In genomic region chr20:31712112-31712553, GRCh38 we compare ENCODE assay signal across 1 cellular context.
TF ChIP-seq lines count a peak whose summit lies in the region.

No MANE protein-coding gene starts in this region.

TF ChIP-seq in HepG2, 621 proteins besides CTCF, POLR2A, EP300 and RAD21 (continues in another document):
- no peak for TF ChIP-seq MEIS2 (CRISPR knock-in tag; IDR thresholded peaks at IDR 0.05)
- TF ChIP-seq SNRNP70 (IDR thresholded peaks at IDR 0.05; ENCODE audit: low read depth, low read length) = no peak
- no peak for TF ChIP-seq ZFP90 (CRISPR knock-in tag; IDR thresholded peaks at IDR 0.05; ENCODE audit: borderline replicate concordance)
- TF ChIP-seq XBP1 (CRISPR knock-in tag; IDR thresholded peaks at IDR 0.05) = no peak
- TF ChIP-seq ZNF761 (CRISPR knock-in tag; conservative IDR thresholded peaks at IDR 0.05) = 0 out of 2 replicates have a peak, but pooled peaks have one; percentile 39
- TF ChIP-seq ZNF121 (CRISPR knock-in tag; IDR thresholded peaks at IDR 0.05) = no peak
- TF ChIP-seq SRSF4 (IDR thresholded peaks at IDR 0.05; ENCODE audit: low read depth, low read length, poor library complexity, severe bottlenecking) = no peak
- no peak for TF ChIP-seq ZNF766 (CRISPR knock-in tag; IDR thresholded peaks at IDR 0.05; ENCODE audit: borderline replicate concordance)
- TF ChIP-seq HES4 (CRISPR knock-in tag; IDR thresholded peaks at IDR 0.05; ENCODE audit: borderline replicate concordance) = no peak
- no peak for TF ChIP-seq ZEB1 (IDR thresholded peaks at IDR 0.05; ENCODE audit: insufficient replicate concordance, low read depth)
- no peak for TF ChIP-seq ZZZ3 (CRISPR knock-in tag; IDR thresholded peaks at IDR 0.05; ENCODE audit: borderline replicate concordance)
- no peak for TF ChIP-seq ZNF260 (CRISPR knock-in tag; IDR thresholded peaks at IDR 0.05; ENCODE audit: borderline replicate concordance, low read depth)
- no peak for TF ChIP-seq GRHL1 (CRISPR knock-in tag; conservative IDR thresholded peaks at IDR 0.05)
- peak; percentile 11; the same call in 1 of the 2 replicates for TF ChIP-seq KAT7 (CRISPR knock-in tag; IDR thresholded peaks at IDR 0.05; ENCODE audit: borderline replicate concordance)
- TF ChIP-seq GATAD2A (CRISPR knock-in tag; IDR thresholded peaks at IDR 0.05) = no peak
- TF ChIP-seq RBM39 (IDR thresholded peaks at IDR 0.05; ENCODE audit: low read depth, low read length, poor library complexity, severe bottlenecking) = no peak
- no peak for TF ChIP-seq NR2C2 (CRISPR knock-in tag; IDR thresholded peaks at IDR 0.05; ENCODE audit: borderline replicate concordance)
- TF ChIP-seq KDM5B (CRISPR knock-in tag; IDR thresholded peaks at IDR 0.05; ENCODE audit: borderline replicate concordance) = no peak
- TF ChIP-seq ZNF414 (CRISPR knock-in tag; IDR thresholded peaks at IDR 0.05) = peak; percentile 58; the same call in 1 of the 2 replicates
- no peak for TF ChIP-seq PAWR (CRISPR knock-in tag; IDR thresholded peaks at IDR 0.05; ENCODE audit: borderline replicate concordance)
- TF ChIP-seq ZNF7 (CRISPR knock-in tag; IDR thresholded peaks at IDR 0.05) = peak; percentile 55; the same call in 1 of the 2 replicates
- TF ChIP-seq ZNF432 (CRISPR knock-in tag; IDR thresholded peaks at IDR 0.05; ENCODE audit: borderline replicate concordance) = no peak
- TF ChIP-seq ISX (CRISPR knock-in tag; conservative IDR thresholded peaks at IDR 0.05) = no peak
- TF ChIP-seq ZFY (CRISPR knock-in tag; IDR thresholded peaks at IDR 0.05) = no peak
- no peak for TF ChIP-seq MAX (IDR thresholded peaks at IDR 0.05)
- peak; percentile 53; the same call in 1 of the 2 replicates for TF ChIP-seq AFF4 (CRISPR knock-in tag; IDR thresholded peaks at IDR 0.05)
- no peak for TF ChIP-seq FUBP1 (CRISPR knock-in tag; IDR thresholded peaks at IDR 0.05; ENCODE audit: borderline replicate concordance)
- TF ChIP-seq TARDBP (CRISPR knock-in tag; IDR thresholded peaks at IDR 0.05) = no peak
- no peak for TF ChIP-seq PATZ1 (CRISPR knock-in tag; IDR thresholded peaks at IDR 0.05)
- no peak for TF ChIP-seq DZIP1 (CRISPR knock-in tag; IDR thresholded peaks at IDR 0.05)
- TF ChIP-seq ZNF546 (CRISPR knock-in tag; conservative IDR thresholded peaks at IDR 0.05) = no peak
- TF ChIP-seq ZNF724P (CRISPR knock-in tag; IDR thresholded peaks at IDR 0.05; ENCODE audit: borderline replicate concordance) = no peak
- TF ChIP-seq SALL1 (CRISPR knock-in tag; IDR thresholded peaks at IDR 0.05) = no peak
- no peak for TF ChIP-seq THYN1 (CRISPR knock-in tag; IDR thresholded peaks at IDR 0.05; ENCODE audit: borderline replicate concordance, low read depth)
- TF ChIP-seq POLR2AphosphoS5 (IDR thresholded peaks at IDR 0.05; ENCODE audit: low read depth, low read length) = no peak
- no peak for TF ChIP-seq ELF1 (CRISPR knock-in tag; IDR thresholded peaks at IDR 0.05)
- TF ChIP-seq ZNF512 (CRISPR knock-in tag; IDR thresholded peaks at IDR 0.05) = no peak
- no peak for TF ChIP-seq SNAI1 (CRISPR knock-in tag; IDR thresholded peaks at IDR 0.05; ENCODE audit: borderline replicate concordance)
- TF ChIP-seq POLR2G (IDR thresholded peaks at IDR 0.05; ENCODE audit: low read depth, low read length) = peak; percentile 20; the same call in 1 of the 2 replicates
- TF ChIP-seq MTF1 (CRISPR knock-in tag; IDR thresholded peaks at IDR 0.05) = no peak
- no peak for TF ChIP-seq SOX13 (IDR thresholded peaks at IDR 0.05)
- peak in 1 of 2 experiments; percentile 37; a peak in 1 of 4 replicates for TF ChIP-seq SOX13 (CRISPR knock-in tag; conservative IDR thresholded peaks at IDR 0.05 in 1 of 2, IDR thresholded peaks at IDR 0.05 in 1 of 2)
- no peak for TF ChIP-seq SNAPC4 (CRISPR knock-in tag; IDR thresholded peaks at IDR 0.05)
- TF ChIP-seq ZNF773 (CRISPR knock-in tag; IDR thresholded peaks at IDR 0.05; ENCODE audit: borderline replicate concordance) = no peak
- TF ChIP-seq TOPORS (CRISPR knock-in tag; IDR thresholded peaks at IDR 0.05) = no peak
